In genomic region chr20:38270869-38271608, GRCh38 we compare ENCODE assay signal across 9 cellular contexts. TPM values are rescaled to one million over a fixed set of nuclear protein-coding genes. Genes with fewer than 3 reads are reported as not detected.
DNase-seq lines count a peak whose midpoint lies in the region; ATAC-seq and TF ChIP-seq lines count a peak whose summit lies in the region.
"Had no signal": no experiment of that assay in that cellular context is flagged by ENCODE, and none has a peak within 500 bp of the region (broad histone marks: within the 10 kb centered on the region; RNA-seq: fewer than 3 reads in every experiment).

No MANE protein-coding gene starts in this region.

- H3K9ac ChIP-seq in GM23248 (no peak overlapping the region), adipocyte (ENCODE audit: low read length) (no peak overlapping the region)

- CTCF ChIA-PET in Caco-2 (lab: Charles Lee) = no interaction called here
- CTCF ChIA-PET in activated CD4-positive, alpha-beta memory T cell treated with anti-CD3 and anti-CD28 coated beads for 36 hours (lab: Charles Lee) = no interaction called here

- no TSS peak for BruUV-seq in Caco-2 (replicated peaks; lab: Mats Ljungman, UMichigan)

- DNase-seq in GM23248 = peak; percentile 95
- DNase-seq in adipocyte (ENCODE audit: low read depth) = peak; percentile 97
- peak; percentile 90 for DNase-seq in glomerular visceral epithelial cell (ENCODE audit: extremely low spot score)
- DNase-seq in skeletal muscle cell (ENCODE audit: low read depth) = peak; percentile 95
- DNase-seq in Caco-2 = no peak
- no peak for DNase-seq in activated CD4-positive, alpha-beta memory T cell treated with anti-CD3 and anti-CD28 coated beads for 36 hours
- DNase-seq in immature natural killer cell = no peak
- DNase-seq: NCI-H1105 treated with DMSO at 0.1 percent for 48 hours had no signal

- H3K27ac Mint-ChIP-seq in Caco-2 (ENCODE audit: unreplicated experiment) (no peak overlapping the region), immature natural killer cell (no peak overlapping the region)
- no peak overlapping the region for H3K27ac Mint-ChIP-seq in activated CD4-positive, alpha-beta memory T cell treated with anti-CD3 and anti-CD28 coated beads for 36 hours

- in situ Hi-C loops in GM23248 (cut with MboI) = no loop called here

- POLR2A ChIA-PET in Caco-2 (lab: Charles Lee) = no interaction called here
- POLR2A ChIA-PET in activated CD4-positive, alpha-beta memory T cell treated with anti-CD3 and anti-CD28 coated beads for 36 hours (lab: Charles Lee) = no interaction called here

- H3K4me2 ChIP-seq in GM23248 (ENCODE audit: unreplicated experiment) = peak overlapping the region; percentile 49

- H3K36me3 ChIP-seq in GM23248 (ENCODE audit: low read depth) (no peaks in the 10 kb centered on the region), adipocyte (ENCODE audit: control insufficient read depth, insufficient read depth, low read length, severe bottlenecking) (no peaks in the 10 kb centered on the region), Caco-2 (ENCODE audit: control insufficient read depth, insufficient read depth, low read length) (no peaks in the 10 kb centered on the region)

- H3K36me3 Mint-ChIP-seq in Caco-2 (ENCODE audit: insufficient read depth, unreplicated experiment) (no peaks in the 10 kb centered on the region), immature natural killer cell (no peaks in the 10 kb centered on the region)
- no peaks in the 10 kb centered on the region for H3K36me3 Mint-ChIP-seq in activated CD4-positive, alpha-beta memory T cell treated with anti-CD3 and anti-CD28 coated beads for 36 hours

- H3K27me3 ChIP-seq in GM23248 (replicated peaks; ENCODE audit: insufficient read depth) = no peaks in the 10 kb centered on the region
- H3K27me3 ChIP-seq in adipocyte (replicated peaks; ENCODE audit: control insufficient read depth, insufficient read depth, low read length) = no peaks in the 10 kb centered on the region
- H3K27me3 ChIP-seq in Caco-2 (replicated peaks; ENCODE audit: control insufficient read depth, insufficient read depth, low read length) = no peaks in the 10 kb centered on the region

- WGBS in GM23248 (ENCODE audit: low coverage in 1 of 2, low lambda C conversion rate in 2 of 2, missing lambda C conversion rate in 2 of 2), 2 experiments = 52 to 53% methylated on average over 10 of the region's 10 CpGs

- H3K4me1 Mint-ChIP-seq in Caco-2 (ENCODE audit: low read depth, unreplicated experiment) (no peaks in the 10 kb centered on the region), immature natural killer cell (no peaks in the 10 kb centered on the region)
- peaks cover 2% of the 10 kb centered on the region for H3K4me1 Mint-ChIP-seq in activated CD4-positive, alpha-beta memory T cell treated with anti-CD3 and anti-CD28 coated beads for 36 hours (ENCODE audit: low read depth)

- H3K27me3 Mint-ChIP-seq in Caco-2 (ENCODE audit: insufficient read depth, unreplicated experiment) (peaks cover 9% of the 10 kb centered on the region), immature natural killer cell (ENCODE audit: low read depth in 3 of 3) (peaks cover 5 to 10% (median 7%) of the 10 kb centered on the region in 3 donors)
- peaks cover 3% of the 10 kb centered on the region for H3K27me3 Mint-ChIP-seq in activated CD4-positive, alpha-beta memory T cell treated with anti-CD3 and anti-CD28 coated beads for 36 hours

- intact Hi-C loops in Caco-2 (cut with micrococcal nuclease; ENCODE audit: unreplicated experiment) = no loop called here
- intact Hi-C loops in activated CD4-positive, alpha-beta memory T cell treated with anti-CD3 and anti-CD28 coated beads for 36 hours (cut with micrococcal nuclease) = no loop called here

- H4K20me1 ChIP-seq in GM23248 (ENCODE audit: insufficient read depth) = no peaks in the 10 kb centered on the region

- no peaks in the 10 kb centered on the region for H3K9me2 ChIP-seq in GM23248 (ENCODE audit: insufficient read depth)

- H3K9me3 Mint-ChIP-seq in Caco-2 (ENCODE audit: unreplicated experiment) (no peaks in the 10 kb centered on the region), immature natural killer cell (no peaks in the 10 kb centered on the region)
- H3K9me3 Mint-ChIP-seq in activated CD4-positive, alpha-beta memory T cell treated with anti-CD3 and anti-CD28 coated beads for 36 hours = no peaks in the 10 kb centered on the region

- peaks cover 46% of the 10 kb centered on the region for H3K4me1 ChIP-seq in GM23248 (ENCODE audit: insufficient read depth)
- H3K4me1 ChIP-seq in adipocyte (ENCODE audit: control insufficient read depth, insufficient read depth, low read length) = peaks cover 42% of the 10 kb centered on the region
- no peaks in the 10 kb centered on the region for H3K4me1 ChIP-seq in Caco-2

- H3K79me2 ChIP-seq in GM23248 (ENCODE audit: insufficient read depth) = no peaks in the 10 kb centered on the region

- H3K4me3 ChIP-seq in GM23248 (no peak overlapping the region), adipocyte (ENCODE audit: low read length) (peak overlapping the region; percentile 35), skeletal muscle cell (ENCODE audit: low read depth, low read length) (no peak overlapping the region), Caco-2 (ENCODE audit: low read depth, low read length) (no peak overlapping the region)

- H3K9me3 ChIP-seq in GM23248 (ENCODE audit: low read depth) (no peaks in the 10 kb centered on the region), adipocyte (ENCODE audit: control insufficient read depth, low read length) (peaks cover 6% of the 10 kb centered on the region), Caco-2 (peaks cover 5% of the 10 kb centered on the region; the same call in 1 of the 2 replicates)

- no peak for ATAC-seq in HG03378 (IDR thresholded peaks at IDR 0.05; ENCODE audit: unreplicated experiment)

- peaks cover 46% of the 10 kb centered on the region for H3F3A ChIP-seq in GM23248 (ENCODE audit: insufficient read depth)

- H2AFZ ChIP-seq in GM23248 = 0 out of 2 replicates have a peak overlapping the region, but pooled peaks have one; percentile 2

- peak overlapping the region; percentile 96 for H3K27ac ChIP-seq in GM23248

- TF ChIP-seq CTCF in Caco-2 (IDR thresholded peaks at IDR 0.05; ENCODE audit: insufficient read depth in 1 of 2, low read depth in 1 of 2, low read length in 1 of 2, severe bottlenecking in 1 of 2, unreplicated experiment in 1 of 2) = no peak

- no peak overlapping the region for H3K4me3 Mint-ChIP-seq in Caco-2 (ENCODE audit: unreplicated experiment)
- no peak overlapping the region for H3K4me3 Mint-ChIP-seq in activated CD4-positive, alpha-beta memory T cell treated with anti-CD3 and anti-CD28 coated beads for 36 hours
- H3K4me3 Mint-ChIP-seq in immature natural killer cell = no peak overlapping the region

RNA-seq across cellular contexts. Expression of gene KIAA1755, which starts 10.5 kb away (rescaled TPM):
- 2.8 and 5.1 TPM in 2 replicates for total RNA-seq in GM23248 (2014; rRNA removed; shearing (Covaris generic))
- 3.6 and 4.0 TPM in 2 replicates for polyA plus RNA-seq in GM23248 (2016; fragmentation: Nextera tagmentation; extraction: Ambion mirVana)
- total RNA-seq in Caco-2 (2022) = 0.19 and 0.20 TPM in 2 replicates
- total RNA-seq in activated CD4-positive, alpha-beta memory T cell treated with anti-CD3 and anti-CD28 coated beads for 36 hours = not detected
- not detected for polyA plus RNA-seq in immature natural killer cell

RNA-seq across cellular contexts. Expression of gene BPI, which starts 32.9 kb away (rescaled TPM):
- total RNA-seq in GM23248 (2014; rRNA removed; shearing (Covaris generic)) = not detected in 2 replicates
- 0.10 TPM in 1 of 2 replicates, not detected in the other for polyA plus RNA-seq in GM23248 (2016; fragmentation: Nextera tagmentation; extraction: Ambion mirVana)
- total RNA-seq in Caco-2 (2022) = not detected in 2 replicates
- not detected for total RNA-seq in activated CD4-positive, alpha-beta memory T cell treated with anti-CD3 and anti-CD28 coated beads for 36 hours
- polyA plus RNA-seq in immature natural killer cell = not detected

Comparison
In these comparisons a context has a peak if more than half of its experiments do, and no peak if none do; other contexts are left out.
1. DNase-seq: peak in GM23248 (single experiment), adipocyte (single experiment), glomerular visceral epithelial cell (single experiment) and skeletal muscle cell (single experiment); none in Caco-2 (0 of 2), activated CD4-positive, alpha-beta memory T cell treated with anti-CD3 and anti-CD28 coated beads for 36 hours (single experiment) and immature natural killer cell (0 of 3).